8 cellular contexts compared by ENCODE assay signal in genomic region chr1:160726498-160727391, GRCh38. TPM values are rescaled to one million over a fixed set of nuclear protein-coding genes. Genes with fewer than 3 reads are reported as not detected.
A peak's percentile ranks its signal among the peaks of the same experiment; 100 is the strongest.
DNase-seq lines count a peak whose midpoint lies in the region; ATAC-seq, FAIRE-seq and TF ChIP-seq lines count a peak whose summit lies in the region.

No MANE protein-coding gene starts in this region.

- H4K20me1 ChIP-seq in fibroblast of lung (ENCODE audit: control insufficient read depth, extremely low read depth, insufficient read depth, low read length) = no peaks in the 10 kb centered on the region

- no peaks in the 10 kb centered on the region for H3K27me3 Mint-ChIP-seq in CD4-positive, alpha-beta memory T cell
- H3K27me3 Mint-ChIP-seq in naive thymus-derived CD4-positive, alpha-beta T cell = no peaks in the 10 kb centered on the region

- no peaks in the 10 kb centered on the region for H3K36me3 ChIP-seq in CD4-positive, alpha-beta memory T cell (ENCODE audit: insufficient read depth, low read length)
- H3K36me3 ChIP-seq in fibroblast of lung (ENCODE audit: control insufficient read depth, insufficient read depth, low read length) = no peaks in the 10 kb centered on the region
- no peaks in the 10 kb centered on the region for H3K36me3 ChIP-seq in naive thymus-derived CD4-positive, alpha-beta T cell (ENCODE audit: control insufficient read depth in 2 of 3, insufficient read depth in 3 of 3, low read length in 3 of 3)
- H3K36me3 ChIP-seq in tibial nerve = no peaks in the 10 kb centered on the region

- H3K27ac Mint-ChIP-seq in CD4-positive, alpha-beta memory T cell = no peak overlapping the region
- no peak overlapping the region for H3K27ac Mint-ChIP-seq in naive thymus-derived CD4-positive, alpha-beta T cell

- peak; percentile 95 for FAIRE-seq in GM19239 (lab: Jason Lieb, UNC)

- peak; percentile 67 to 76 (median 74) for DNase-seq in CD4-positive, alpha-beta memory T cell
- DNase-seq in GM19239 (ENCODE audit: insufficient read length, low spot score) (no peak), HPDE6-E6E7 (ENCODE audit: extremely low spot score) (peak; percentile 63), activated T-cell treated with anti-CD3 and anti-CD28 coated beads for 4 hours (peak; percentile 44), fibroblast of lung (ENCODE audit: low read depth in 2 of 2) (peak; percentile 44), tibial nerve (ENCODE audit: low spot score in 2 of 2) (peak in 1 of 2 donors; percentile 18)
- DNase-seq in NK-92 treated with Interleukin-12 subunit alpha and Interleukin-12 subunit beta, amount 100 ng/mL, for 24 hours (lab: John Stamatoyannopoulos, UW) = peak; percentile 52
- peak in 8 of 9 donors; percentile 57 to 80 (median 73) for DNase-seq in naive thymus-derived CD4-positive, alpha-beta T cell

- H3K4me3 ChIP-seq in CD4-positive, alpha-beta memory T cell (ENCODE audit: low read length in 2 of 2) = no peak overlapping the region
- no peak overlapping the region for H3K4me3 ChIP-seq in fibroblast of lung (replicated peaks in 1 of 4; ENCODE audit: control extremely low read depth in 1 of 4, insufficient read depth in 1 of 4, low read depth in 3 of 4, low read length in 4 of 4)
- no peak overlapping the region for H3K4me3 ChIP-seq in naive thymus-derived CD4-positive, alpha-beta T cell (ENCODE audit: low read length)
- no peak overlapping the region for H3K4me3 ChIP-seq in tibial nerve

- peaks cover 0 to 2% (median 0%) of the 10 kb centered on the region in 8 donors for H3K9me3 Mint-ChIP-seq in CD4-positive, alpha-beta memory T cell
- H3K9me3 Mint-ChIP-seq in naive thymus-derived CD4-positive, alpha-beta T cell = peaks cover 0 to 4% (median 0%) of the 10 kb centered on the region in 11 donors

- WGBS in tibial nerve, 2 donors = 11 to 14% methylated on average over 8 of the region's 8 CpGs

- H3K27me3 ChIP-seq in CD4-positive, alpha-beta memory T cell (ENCODE audit: insufficient read depth, low read length) = no peaks in the 10 kb centered on the region
- H3K27me3 ChIP-seq in fibroblast of lung (ENCODE audit: control insufficient read depth, insufficient read depth, low read length) = no peaks in the 10 kb centered on the region
- H3K27me3 ChIP-seq in naive thymus-derived CD4-positive, alpha-beta T cell (ENCODE audit: control insufficient read depth in 2 of 2, insufficient read depth in 2 of 2, low read length in 2 of 2) = no peaks in the 10 kb centered on the region
- H3K27me3 ChIP-seq in tibial nerve = no peaks in the 10 kb centered on the region

- no peak overlapping the region for H3K9ac ChIP-seq in fibroblast of lung (ENCODE audit: insufficient read depth, low read length)

- peaks cover 24% of the 10 kb centered on the region for H3K4me1 ChIP-seq in CD4-positive, alpha-beta memory T cell (ENCODE audit: insufficient read depth, low read length)
- H3K4me1 ChIP-seq in fibroblast of lung (ENCODE audit: control insufficient read depth, extremely low read depth, insufficient read depth, low read length) (no peaks in the 10 kb centered on the region), tibial nerve (peaks cover 0 to 14% (median 1%) of the 10 kb centered on the region in 4 donors)
- H3K4me1 ChIP-seq in naive thymus-derived CD4-positive, alpha-beta T cell (ENCODE audit: control insufficient read depth in 2 of 2, insufficient read depth in 2 of 2, low read length in 2 of 2) = peaks cover 15 to 21% of the 10 kb centered on the region in 2 donors

- no peaks in the 10 kb centered on the region for H3K9me3 ChIP-seq in CD4-positive, alpha-beta memory T cell (ENCODE audit: control insufficient read depth in 1 of 2, low read length in 2 of 2)
- no peaks in the 10 kb centered on the region for H3K9me3 ChIP-seq in fibroblast of lung (ENCODE audit: control insufficient read depth, insufficient read depth, low read depth, low read length)
- no peaks in the 10 kb centered on the region for H3K9me3 ChIP-seq in naive thymus-derived CD4-positive, alpha-beta T cell (ENCODE audit: control insufficient read depth in 2 of 3, low read length in 3 of 3)
- no peaks in the 10 kb centered on the region for H3K9me3 ChIP-seq in tibial nerve

- POLR2A ChIA-PET in CD4-positive, alpha-beta memory T cell (lab: Charles Lee; ENCODE audit: partially characterized antibody) = interaction anchor here (0.6 to 3.8 kb wide), 7 partner anchors 15 to 264 kb away, joined by 3 to 26 read pairs (median 5); partner anchors contain the start of gene CD48
- POLR2A ChIA-PET in naive thymus-derived CD4-positive, alpha-beta T cell (lab: Charles Lee) = interaction anchor here (0.6 to 1.5 kb wide), 5 partner anchors 35 to 151 kb away, joined by 3 to 8 read pairs (median 3); no protein-coding TSS in a partner anchor

- intact Hi-C loops in CD4-positive, alpha-beta memory T cell (cut with micrococcal nuclease) = loop anchor here (1.0 to 5.0 kb wide), 10 partner anchors 14 to 371 kb away; partner anchors contain the start of gene KLHDC9
- intact Hi-C loops in naive thymus-derived CD4-positive, alpha-beta T cell (cut with micrococcal nuclease) = loop anchor here (1.0 to 10.0 kb wide), 12 partner anchors 14 to 408 kb away; partner anchors contain the start of genes DEDD (in 1 of the 2) and LY9 (in 1 of the 2)

- no peaks in the 10 kb centered on the region for H3K79me2 ChIP-seq in fibroblast of lung (ENCODE audit: control insufficient read depth, insufficient read depth, low read length)

- no peaks in the 10 kb centered on the region for H3K36me3 Mint-ChIP-seq in CD4-positive, alpha-beta memory T cell
- H3K36me3 Mint-ChIP-seq in naive thymus-derived CD4-positive, alpha-beta T cell = peaks cover 0 to 3% (median 0%) of the 10 kb centered on the region in 5 donors

- CTCF ChIA-PET in CD4-positive, alpha-beta memory T cell (lab: Charles Lee; ENCODE audit: partially characterized antibody) = interaction anchor here (0.6 to 7.3 kb wide), 34 partner anchors 10 to 259 kb away, joined by 3 to 130 read pairs (median 4); partner anchors contain the start of genes CD48, ITLN2 and LY9
- CTCF ChIA-PET in naive thymus-derived CD4-positive, alpha-beta T cell (lab: Charles Lee) = interaction anchor here (0.7 to 9.3 kb wide), 23 partner anchors 12 to 305 kb away, joined by 3 to 85 read pairs (median 6); partner anchors contain the start of genes CD48, ITLN2 and SLAMF7

- H2AFZ ChIP-seq in fibroblast of lung (ENCODE audit: low read length) = no peak overlapping the region

- peak; percentile 54 to 65 for TF ChIP-seq CTCF in fibroblast of lung (conservative IDR thresholded peaks at IDR 0.05 in 1 of 2, IDR thresholded peaks at IDR 0.05 in 1 of 2; ENCODE audit: low read depth in 1 of 2, low read length in 2 of 2)
- peak; percentile 61 to 83 (median 70) for TF ChIP-seq CTCF in tibial nerve (IDR thresholded peaks at IDR 0.05)

- no peak overlapping the region for H3K4me2 ChIP-seq in fibroblast of lung (ENCODE audit: extremely low read depth, insufficient read depth, low read length)

- no peak for TF ChIP-seq POLR2A in tibial nerve (IDR thresholded peaks at IDR 0.05)

- peaks cover 11 to 21% (median 15%) of the 10 kb centered on the region in 4 donors for H3K4me1 Mint-ChIP-seq in CD4-positive, alpha-beta memory T cell
- H3K4me1 Mint-ChIP-seq in naive thymus-derived CD4-positive, alpha-beta T cell = peaks cover 13 to 30% (median 16%) of the 10 kb centered on the region in 7 donors

- H3K4me3 Mint-ChIP-seq in CD4-positive, alpha-beta memory T cell = no peak overlapping the region
- no peak overlapping the region for H3K4me3 Mint-ChIP-seq in naive thymus-derived CD4-positive, alpha-beta T cell

- no peak overlapping the region for H3K27ac ChIP-seq in CD4-positive, alpha-beta memory T cell (ENCODE audit: low read depth, low read length)
- H3K27ac ChIP-seq in fibroblast of lung (ENCODE audit: insufficient read depth, low read length) (no peak overlapping the region), tibial nerve (no peak overlapping the region)
- H3K27ac ChIP-seq in naive thymus-derived CD4-positive, alpha-beta T cell (ENCODE audit: low read depth, low read length) = no peak overlapping the region

- TF ChIP-seq EP300 in tibial nerve (IDR thresholded peaks at IDR 0.05) = no peak

- ATAC-seq in naive thymus-derived CD4-positive, alpha-beta T cell = peak; percentile 97

RNA-seq across cellular contexts. Expression of gene SLAMF7, which starts 12.3 kb away (rescaled TPM):
- total RNA-seq in CD4-positive, alpha-beta memory T cell = 1 to 10 TPM; 8.1 to 8.2 TPM
- 1 to 10 TPM; 2.8 TPM for polyA plus RNA-seq in CD4-positive, alpha-beta memory T cell
- total RNA-seq in fibroblast of lung (not detected in 2 replicates), tibial nerve (under 1 TPM; 0.22 to 0.90 (median 0.51) TPM)
- not detected in 2 replicates for polyA plus RNA-seq in fibroblast of lung
- not detected in 2 replicates for polyA plus RNA-seq in fibroblast of lung (2012)
- not detected in 2 replicates for polyA minus RNA-seq in fibroblast of lung (ENCODE audit: low replicate concordance)
- 10 to 100 TPM in 2 of 5 experiments, 1 to 10 TPM in 3; 1.9 to 39.3 (median 7.7) TPM for total RNA-seq in naive thymus-derived CD4-positive, alpha-beta T cell
- polyA plus RNA-seq in naive thymus-derived CD4-positive, alpha-beta T cell = under 1 TPM; 0.21 to 0.52 TPM

RNA-seq across cellular contexts. Expression of gene CD48, which starts 15.1 kb away (rescaled TPM):
- 100 to 1,000 TPM; 301 to 329 TPM for total RNA-seq in CD4-positive, alpha-beta memory T cell
- polyA plus RNA-seq in CD4-positive, alpha-beta memory T cell = 100 to 1,000 TPM; 228 to 246 TPM
- under 0.01 TPM in 1 of 2 replicates, not detected in the other for total RNA-seq in fibroblast of lung
- 0.03 TPM in 1 of 2 replicates, not detected in the other for polyA plus RNA-seq in fibroblast of lung
- polyA plus RNA-seq in fibroblast of lung (2012) = not detected in 2 replicates
- 0.75 TPM in 1 of 2 replicates, not detected in the other for polyA minus RNA-seq in fibroblast of lung (ENCODE audit: low replicate concordance)
- 100 to 1,000 TPM; 253 to 438 (median 358) TPM for total RNA-seq in naive thymus-derived CD4-positive, alpha-beta T cell
- polyA plus RNA-seq in naive thymus-derived CD4-positive, alpha-beta T cell = 100 to 1,000 TPM; 200 to 223 TPM
- total RNA-seq in tibial nerve = 1 to 10 TPM; 1.5 to 5.9 (median 2.0) TPM

Comparison
In these comparisons a context has a peak if more than half of its experiments do, and no peak if none do; other contexts are left out.
1. RNA of gene CD48, which starts 15.1 kb away (total RNA-seq): 253 to 438 TPM in naive thymus-derived CD4-positive, alpha-beta T cell and 301 to 329 TPM in CD4-positive, alpha-beta memory T cell; 1.5 to 5.9 TPM in tibial nerve and under 0.01 TPM in fibroblast of lung; every median in the first group is over 10 times any median in the second.